Comparison of ENCODE assay signal across 20 cellular contexts in genomic region chr1:169885207-169885606, GRCh38. TPM values are rescaled to one million over a fixed set of nuclear protein-coding genes. Genes with fewer than 3 reads are reported as not detected.
DNase-seq lines count a peak whose midpoint lies in the region; ATAC-seq and TF ChIP-seq lines count a peak whose summit lies in the region.
"Had no signal": no experiment of that assay in that cellular context is flagged by ENCODE, and none has a peak within 500 bp of the region (broad histone marks: within the 10 kb centered on the region; RNA-seq: fewer than 3 reads in every experiment).

No MANE protein-coding gene starts in this region.

- intact Hi-C loops in IMR-90 (cut with micrococcal nuclease) (no loop called here), tibial artery (cut with DNase I; ENCODE audit: low total_unique reads) (no loop called here)

- H2AFZ ChIP-seq in IMR-90 (replicated peaks; ENCODE audit: low read length, poor library complexity): no peak overlapping the region
- H2AFZ ChIP-seq: PC-9 had no signal

- TF ChIP-seq CTCF in IMR-90 (conservative IDR thresholded peaks at IDR 0.05; ENCODE audit: low read depth, low read length): no peak
- TF ChIP-seq CTCF in tibial artery (IDR thresholded peaks at IDR 0.05): no peak

- no peak overlapping the region for H2AK5ac ChIP-seq in IMR-90 (ENCODE audit: low read depth, low read length)

- no peak overlapping the region for H2AK9ac ChIP-seq in IMR-90 (replicated peaks; ENCODE audit: low read depth, low read length, poor library complexity)

- H3K79me1 ChIP-seq in IMR-90 (ENCODE audit: low read depth in 1 of 2, low read length in 2 of 2): peaks cover 21 to 22% of the 10 kb centered on the region in 2 experiments; a peak in 3 of 4 replicates

- no peak overlapping the region for H3K18ac ChIP-seq in IMR-90 (ENCODE audit: low read depth, low read length)

- no peak overlapping the region for H2BK5ac ChIP-seq in IMR-90 (ENCODE audit: low read depth, low read length, poor library complexity, severe bottlenecking)

- H3K27me3 ChIP-seq in IMR-90 (ENCODE audit: control insufficient read depth, insufficient read depth, low read length): no peaks in the 10 kb centered on the region
- no peaks in the 10 kb centered on the region for H3K27me3 ChIP-seq in adipocyte (replicated peaks; ENCODE audit: control insufficient read depth, insufficient read depth, low read length)
- H3K27me3 ChIP-seq in tibial artery: no peaks in the 10 kb centered on the region

- H3K9me3 ChIP-seq in IMR-90 (ENCODE audit: control insufficient read depth, insufficient read depth, low read length) (no peaks in the 10 kb centered on the region), adipocyte (ENCODE audit: control insufficient read depth, low read length) (no peaks in the 10 kb centered on the region), tibial artery (no peaks in the 10 kb centered on the region)

- no peak for ATAC-seq in IMR-90 (ENCODE audit: low read depth)

- no peak overlapping the region for H4K8ac ChIP-seq in IMR-90 (ENCODE audit: low read depth in 2 of 2, low read length in 2 of 2)

- H2BK20ac ChIP-seq in IMR-90 (ENCODE audit: low read depth, low read length): no peak overlapping the region

- no peak overlapping the region for H3K4ac ChIP-seq in IMR-90 (ENCODE audit: low read depth, low read length)

- no peak overlapping the region for H3K14ac ChIP-seq in IMR-90 (replicated peaks; ENCODE audit: low read depth, low read length)

- CTCF ChIA-PET in IMR-90 (lab: Yijun Ruan, JAX): no interaction called here

- BruUV-seq in IMR-90 (replicated peaks; lab: Mats Ljungman, UMichigan): no TSS peak

- H3K9ac ChIP-seq in IMR-90 (ENCODE audit: low read depth, low read length): no peak overlapping the region
- H3K9ac ChIP-seq in adipocyte (ENCODE audit: low read length): no peak overlapping the region

- no peak overlapping the region for H2BK120ac ChIP-seq in IMR-90 (ENCODE audit: low read depth, low read length)

- H2BK15ac ChIP-seq in IMR-90 (ENCODE audit: low read depth, low read length): no peak overlapping the region

- H3K36me3 ChIP-seq in IMR-90 (ENCODE audit: control insufficient read depth, insufficient read depth, low read length) (peaks cover 19% of the 10 kb centered on the region), adipocyte (ENCODE audit: control insufficient read depth, insufficient read depth, low read length, severe bottlenecking) (peaks cover 65% of the 10 kb centered on the region), tibial artery (peaks cover 17 to 45% (median 35%) of the 10 kb centered on the region in 3 donors)

- TF ChIP-seq RAD21 in IMR-90 (IDR thresholded peaks at IDR 0.05; ENCODE audit: low read length): no peak

- no peaks in the 10 kb centered on the region; the same call in 1 of the 2 replicates for H4K20me1 ChIP-seq in IMR-90 (ENCODE audit: insufficient read depth, low read length)

- in situ Hi-C loops in IMR-90 (cut with MboI; ENCODE audit: low sequenced_read_pairs): no loop called here

- TF ChIP-seq POLR2A in IMR-90 (IDR thresholded peaks at IDR 0.05; ENCODE audit: low read depth, low read length): no peak

- no peak overlapping the region for H3K4me2 ChIP-seq in IMR-90 (ENCODE audit: low read depth, low read length)
- H3K4me2 ChIP-seq: PC-9 had no signal

- H3K4me3 ChIP-seq in IMR-90 (ENCODE audit: insufficient read depth, low read depth, low read length) (no peak overlapping the region), adipocyte (ENCODE audit: low read length) (no peak overlapping the region), tibial artery (no peak overlapping the region)
- H3K4me3 ChIP-seq: PC-9 had no signal

- WGBS in IMR-90 (ENCODE audit: extremely low coverage in 2 of 2, insufficient read length in 1 of 2), 2 experiments: no CpG with 5 or more reads among the region's 2 CpGs

- peaks cover 4% of the 10 kb centered on the region for H3K4me1 ChIP-seq in IMR-90 (ENCODE audit: control insufficient read depth, insufficient read depth, low read length)
- H3K4me1 ChIP-seq in adipocyte (ENCODE audit: control insufficient read depth, insufficient read depth, low read length): peaks cover 15% of the 10 kb centered on the region
- peaks cover 0 to 3% (median 0%) of the 10 kb centered on the region in 4 donors for H3K4me1 ChIP-seq in tibial artery

- no peak overlapping the region for H4K91ac ChIP-seq in IMR-90 (ENCODE audit: insufficient read depth, low read depth, low read length)

- dilution Hi-C loops in IMR-90 (cut with HindIII; ENCODE audit: low sequenced_read_pairs, unreplicated experiment): no loop called here

- H3K23ac ChIP-seq in IMR-90 (ENCODE audit: low read depth, low read length): no peak overlapping the region

- peaks cover 6% of the 10 kb centered on the region; the same call in 1 of the 2 replicates for H3K9me1 ChIP-seq in IMR-90 (ENCODE audit: insufficient read depth, low read length)

- POLR2A ChIA-PET in IMR-90 (lab: Charles Lee; ENCODE audit: unreplicated experiment): no interaction called here

- H4K5ac ChIP-seq in IMR-90 (ENCODE audit: low read depth, low read length): no peak overlapping the region

- H3K27ac ChIP-seq in IMR-90 (ENCODE audit: insufficient read depth, low read length) (no peak overlapping the region), tibial artery (no peak overlapping the region)
- H3K27ac ChIP-seq: PC-9, RWPE1 had no signal

- peak; percentile 8 for DNase-seq in ELR (ENCODE audit: low read depth)
- peak; percentile 24 for DNase-seq in IMR-90
- DNase-seq in adipocyte (ENCODE audit: low read depth): peak; percentile 41
- peak; percentile 36 for DNase-seq in iris pigment epithelial cell (ENCODE audit: low read depth)
- DNase-seq in effector CD4-positive, alpha-beta T cell: no peak
- no peak for DNase-seq in HCEC 1CT
- DNase-seq in tibial artery: no peak
- DNase-seq: ACHN; C1 segment of cervical spinal cord; CD8-positive, alpha-beta memory T cell; DMS53; H9; KBM-7; NCI-H1048; NCI-H1436; NCI-H1930; NCI-H345; NCI-H524 treated with DMSO at 0.1 percent for 48 hours had no signal

- H3K56ac ChIP-seq in IMR-90 (ENCODE audit: extremely low read depth, insufficient read depth, low read length): no peak overlapping the region

TF ChIP-seq in IMR-90, 13 proteins besides CTCF, POLR2A, EP300 and RAD21:
- peak; percentile 84 for TF ChIP-seq MAFK (IDR thresholded peaks at IDR 0.05; ENCODE audit: low read depth, low read length)
- no peak for TF ChIP-seq MXI1 (IDR thresholded peaks at IDR 0.05; ENCODE audit: borderline replicate concordance, low read depth, low read length)
- TF ChIP-seq RFX5 (IDR thresholded peaks at IDR 0.05; ENCODE audit: low read depth, low read length): no peak

RNA-seq across cellular contexts. Expression of gene SCYL3, which starts 8.5 kb away (rescaled TPM):
- total RNA-seq in IMR-90 (2012; rRNA removed): 6.7 and 8.4 TPM in 2 replicates
- polyA plus RNA-seq in IMR-90 (2012; rRNA removed): 3.2 and 3.9 TPM in 2 replicates
- 0.73 and 0.86 TPM in 2 replicates for polyA plus RNA-seq in IMR-90 (2012; cell fraction: cytosol; rRNA removed)
- polyA plus RNA-seq in IMR-90 (2012; cell fraction: nucleus; rRNA removed; ENCODE audit: low replicate concordance): 1.5 and 8.5 TPM in 2 replicates

Comparison
In these comparisons a context has a peak if more than half of its experiments do, and no peak if none do; other contexts are left out.
1. DNase-seq: peak in ELR (single experiment), IMR-90 (single experiment), adipocyte (single experiment) and iris pigment epithelial cell (single experiment); none in effector CD4-positive, alpha-beta T cell (single experiment), HCEC 1CT (single experiment) and tibial artery (0 of 2).